ENCODE assay signal across 8 cellular contexts in genomic region chr3:184562146-184562861, GRCh38. TPM values are rescaled to one million over a fixed set of nuclear protein-coding genes. Genes with fewer than 3 reads are reported as not detected.
A peak's percentile ranks its signal among the peaks of the same experiment; 100 is the strongest.
DNase-seq lines count a peak whose midpoint lies in the region; ATAC-seq, FAIRE-seq and TF ChIP-seq lines count a peak whose summit lies in the region.

No MANE protein-coding gene starts in this region.

- H3K27ac ChIP-seq in RWPE1 (peak overlapping the region; percentile 97), pancreas (peak overlapping the region; percentile 41 to 83 (median 55))

- CTCF ChIA-PET in RWPE1 (lab: Yijun Ruan, JAX) = interaction anchor here (0.6 to 2.0 kb wide), 14 partner anchors 11 to 477 kb away, joined by 3 to 24 read pairs (median 4); partner anchors contain the start of gene MAGEF1

- no peaks in the 10 kb centered on the region for H3K36me3 ChIP-seq in pancreas

- POLR2A ChIA-PET in RWPE1 (lab: Yijun Ruan, JAX; ENCODE audit: low non-redundant PET) = interaction anchor here (0.8 to 1.9 kb wide), 4 partner anchors 165 to 250 kb away, joined by 3 to 8 read pairs (median 5); partner anchors contain the start of gene VPS8

- FAIRE-seq in pancreas (lab: Jason Lieb, UNC) = no peak
- FAIRE-seq in H54 (lab: Jason Lieb, UNC) = no peak

- WGBS in pancreas, 2 donors = 5 to 11% methylated on average over 55 to 84 of the region's 84 CpGs

- H3K4me1 ChIP-seq in pancreas = peaks cover 42 to 50% (median 47%) of the 10 kb centered on the region in 3 donors

- intact Hi-C loops in pancreas (cut with DNase I) = no loop called here

- H3K9me3 ChIP-seq in pancreas = no peaks in the 10 kb centered on the region

- H3K4me3 ChIP-seq in foreskin fibroblast (ENCODE audit: low read depth in 1 of 2, low read length in 2 of 2) (peak overlapping the region; percentile 70 to 81), pancreas (peak overlapping the region; percentile 38 to 86 (median 78))

- TF ChIP-seq POLR2A in H54 (IDR thresholded peaks at IDR 0.05; ENCODE audit: low read depth, low read length) = no peak

- DNase-seq in COR-L47 (lab: John Stamatoyannopoulos, UW) (peak; percentile 35), RWPE1 (ENCODE audit: low spot score) (no peak), foreskin fibroblast (peak in 1 of 2 donors; percentile 51), pancreas (peak in 2 of 6 donors; percentile 58 to 85), mesenteric fat pad (ENCODE audit: low spot score) (no peak), H54 (ENCODE audit: insufficient read length, low spot score) (no peak), A172 (ENCODE audit: low spot score) (no peak)

- TF ChIP-seq CTCF in RWPE1 (conservative IDR thresholded peaks at IDR 0.05; ENCODE audit: low read depth) = no peak
- TF ChIP-seq CTCF in foreskin fibroblast (IDR thresholded peaks at IDR 0.05; ENCODE audit: low read depth, low read length) = no peak
- no peak for TF ChIP-seq CTCF in pancreas (IDR thresholded peaks at IDR 0.05)

- H3K27me3 ChIP-seq in pancreas = no peaks in the 10 kb centered on the region

- ATAC-seq in pancreas = peak; percentile 0 to 24 (median 8)
- ATAC-seq in GM21723 (IDR thresholded peaks at IDR 0.05; ENCODE audit: unreplicated experiment) = no peak

RNA-seq across cellular contexts. Expression of gene EPHB3, which starts 0.7 kb away (rescaled TPM):
- total RNA-seq in pancreas (10 to 100 TPM in 4 of 6 donors, 1 to 10 TPM in 2; 5.8 to 17.3 (median 13.2) TPM), mesenteric fat pad (1.6 TPM)
- polyA plus RNA-seq in pancreas = 10 to 100 TPM; 11.7 to 13.3 TPM
- total RNA-seq in A172 (2014; rRNA removed; shearing (Covaris generic)) = 1.1 and 1.4 TPM in 2 replicates
